33 cellular contexts compared by ENCODE assay signal in the genomic region with DNA sequence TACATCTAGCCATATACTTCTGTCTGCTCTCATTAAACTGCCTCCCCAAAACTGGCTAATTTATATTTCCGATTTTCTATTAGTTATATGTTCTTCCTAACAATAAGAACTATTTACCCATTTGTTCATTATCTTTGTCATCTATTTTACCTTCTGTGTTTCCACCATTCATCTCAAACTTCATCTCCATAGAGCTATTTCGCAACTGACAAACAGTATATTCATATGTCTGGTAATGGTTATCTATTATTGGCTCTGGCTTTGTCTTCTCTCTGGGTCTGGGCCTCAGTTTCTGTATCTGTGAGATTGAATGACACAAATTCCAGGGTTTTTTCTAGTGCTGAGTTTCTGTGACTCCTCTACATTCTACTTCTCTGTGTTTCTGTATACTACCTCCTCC. TPM values are rescaled to one million over a fixed set of nuclear protein-coding genes. Genes with fewer than 3 reads are reported as not detected.
"Had no signal": no experiment of that assay in that cellular context is flagged by ENCODE, and none has a peak within 500 bp of the region (broad histone marks: within the 10 kb centered on the region; RNA-seq: fewer than 3 reads in every experiment).

No MANE protein-coding gene starts in this region.

- H3K9me3 ChIP-seq: ovary, psoas muscle, spleen, stomach, thoracic aorta, thyroid gland, transverse colon, upper lobe of right lung, uterus had no signal

- H3K27me3 ChIP-seq: ovary had no signal

- H3K4me3 ChIP-seq: neural progenitor cell, ovary, psoas muscle, skin epidermis, smooth muscle cell, spleen, stomach, thoracic aorta, thyroid gland, transverse colon, upper lobe of right lung, uterus had no signal

- H3K79me2 ChIP-seq: parathyroid adenoma had no signal

- H3K4me2 ChIP-seq: neural progenitor cell, smooth muscle cell had no signal

- H3K36me3 Mint-ChIP-seq: naive thymus-derived CD4-positive, alpha-beta T cell; natural killer cell; neural progenitor cell; stimulated activated memory B cell treated with anti-CD40 and anti-IgM and Interleukin-4, amounts not matched to agents 10 μg/mL and 1 μg/mL and 100 μg/mL, for 72 hours; type B pancreatic cell had no signal

- H3K4me1 Mint-ChIP-seq: natural killer cell, nephron had no signal

- H3K9me3 Mint-ChIP-seq: natural killer cell; nephron; neural progenitor cell; stimulated activated memory B cell treated with anti-CD40 and anti-IgM and Interleukin-4, amounts not matched to agents 10 μg/mL and 1 μg/mL and 100 μg/mL, for 72 hours; type B pancreatic cell had no signal

- H3K4me3 Mint-ChIP-seq: naive thymus-derived CD4-positive, alpha-beta T cell; natural killer cell; nephron; neural progenitor cell; stimulated activated memory B cell treated with anti-CD40 and anti-IgM and Interleukin-4, amounts not matched to agents 10 μg/mL and 1 μg/mL and 100 μg/mL, for 72 hours; type B pancreatic cell had no signal

- H3K27ac ChIP-seq: neural progenitor cell, ovary, parathyroid adenoma, psoas muscle, skin epidermis, spleen, stomach, thoracic aorta, thyroid gland, transverse colon, upper lobe of right lung, uterus had no signal

- ATAC-seq: naive thymus-derived CD4-positive, alpha-beta T cell; natural killer cell; psoas muscle; right cardiac atrium; sciatic nerve; stimulated activated memory B cell treated with anti-CD40 and anti-IgM and Interleukin-4, amounts not matched to agents 10 μg/mL and 1 μg/mL and 100 μg/mL, for 72 hours; stimulated activated naive CD8-positive, alpha-beta T cell treated with anti-CD3 and anti-CD28 coated beads, Interleukin-15, Interleukin-2, amounts not matched to agents 100 U/mL and 50 U/mL, for 24 hours; upper lobe of right lung had no signal

- H3K9ac ChIP-seq: neural progenitor cell, parathyroid adenoma had no signal

- H2AFZ ChIP-seq: neural progenitor cell, parathyroid adenoma had no signal

- H3K27ac Mint-ChIP-seq: naive thymus-derived CD4-positive, alpha-beta T cell; natural killer cell; nephron; neural progenitor cell; progenitor cell of endocrine pancreas; stimulated activated memory B cell treated with anti-CD40 and anti-IgM and Interleukin-4, amounts not matched to agents 10 μg/mL and 1 μg/mL and 100 μg/mL, for 72 hours; type B pancreatic cell had no signal

- DNase-seq: natural killer cell; occipital lobe; ovary; posterior cingulate gyrus; psoas muscle; spleen; stimulated activated CD4-positive, alpha-beta T cell treated with anti-CD3 and anti-CD28 coated beads, Interleukin-12 subunit alpha, Interleukin-12 subunit beta, amount 100 ng/mL, for 4 hours; stimulated activated CD4-positive, alpha-beta T cell treated with anti-CD3 and anti-CD28 coated beads, Interleukin-1b, Interleukin-23, amount 100 ng/mL, for 48 hours; stimulated activated CD4-positive, alpha-beta T cell treated with anti-CD3 and anti-CD28 coated beads, Interleukin-4, amount 100 ng/mL, for 1 hour; stimulated activated CD4-positive, alpha-beta T cell treated with anti-CD3 and anti-CD28 coated beads, Interleukin-4, amount 100 ng/mL, for 4 hours; stimulated activated CD8-positive, alpha-beta memory T cell treated with anti-CD3 and anti-CD28 coated beads, Interleukin-4, amount 100 ng/mL, for 48 hours; stimulated activated naive CD4-positive, alpha-beta T cell; stimulated activated naive CD8-positive, alpha-beta T cell treated with anti-CD3 and anti-CD28 coated beads, Interleukin-15, Interleukin-2, amounts not matched to agents 100 U/mL and 50 U/mL, for 24 hours; thyroid gland; transverse colon; upper lobe of right lung had no signal

- H3K36me3 ChIP-seq: neural progenitor cell, ovary, spleen, stomach, thoracic aorta, thyroid gland, transverse colon, upper lobe of right lung, uterus had no signal

RNA-seq across cellular contexts. Expression of gene EMX1, which starts 9.7 kb away (rescaled TPM):
- total RNA-seq: naive thymus-derived CD4-positive, alpha-beta T cell; natural killer cell; osteoblast; psoas muscle; right cardiac atrium; sciatic nerve; smooth muscle cell; spleen; subcutaneous adipose tissue; thoracic aorta; upper lobe of right lung; urinary bladder had no signal
- polyA plus RNA-seq: naive thymus-derived CD4-positive, alpha-beta T cell; smooth muscle cell; spleen; urinary bladder had no signal
